Comparison of ENCODE assay signal across 8 cellular contexts in the genomic region with DNA sequence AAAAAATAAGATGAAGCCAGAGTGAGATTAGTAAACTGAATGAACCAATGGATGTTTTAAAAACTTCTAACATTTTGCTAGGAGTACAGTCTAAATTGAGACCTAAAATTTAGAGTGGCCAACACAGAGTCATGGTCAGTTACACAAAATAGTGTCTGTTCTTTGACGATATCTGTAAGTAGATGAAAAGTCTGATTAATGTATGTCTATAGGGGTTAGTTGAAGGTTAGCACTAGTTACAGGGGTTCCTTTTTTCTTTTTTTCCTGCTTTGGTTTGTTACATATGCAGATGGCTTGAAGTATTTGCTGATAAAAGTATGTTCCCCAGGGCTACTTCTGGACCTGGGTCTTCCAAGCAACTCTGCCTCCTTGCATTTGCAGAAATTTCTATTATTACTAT.
"Had no signal": no experiment of that assay in that cellular context is flagged by ENCODE, and none has a peak within 500 bp of the region (broad histone marks: within the 10 kb centered on the region; RNA-seq: fewer than 3 reads in every experiment).

No MANE protein-coding gene starts in this region.

- H3K27ac ChIP-seq: GM23248, HL-60 had no signal

- H3K27ac Mint-ChIP-seq: H9, IgD-negative memory B cell had no signal

- H3K4me3 ChIP-seq: GM23248 had no signal

- DNase-seq: GM23248, GOT3, H9, HCEC 1CT, KG1 had no signal

- H3K4me3 Mint-ChIP-seq: H9, IgD-negative memory B cell had no signal

- H3K27me3 Mint-ChIP-seq: IgD-negative memory B cell had no signal

- H3K9me3 Mint-ChIP-seq: H9 had no signal

- ATAC-seq: HepG2 had no signal
